8 cellular contexts compared by ENCODE assay signal in genomic region chr20:33663161-33664084, GRCh38. TPM values are rescaled to one million over a fixed set of nuclear protein-coding genes. Genes with fewer than 3 reads are reported as not detected.
A peak's percentile ranks its signal among the peaks of the same experiment; 100 is the strongest.
DNase-seq lines count a peak whose midpoint lies in the region; ATAC-seq, FAIRE-seq and TF ChIP-seq lines count a peak whose summit lies in the region.

No MANE protein-coding gene starts in this region.

- peaks cover 47% of the 10 kb centered on the region for H3K4me1 ChIP-seq in mononuclear cell (ENCODE audit: insufficient read depth, low read length)

- H3K4me3 ChIP-seq in AG04449 (ENCODE audit: low read depth, low read length) (peak overlapping the region; percentile 72), epithelial cell of esophagus (ENCODE audit: low read length) (peak overlapping the region; percentile 68), mononuclear cell (ENCODE audit: low read length) (peak overlapping the region; percentile 61)

- peak; percentile 51 for ATAC-seq in GM18909 (IDR thresholded peaks at IDR 0.05; ENCODE audit: poor library complexity, unreplicated experiment)

- H3K9me3 ChIP-seq in mononuclear cell (ENCODE audit: low read depth, low read length), result no peaks in the 10 kb centered on the region

- TF ChIP-seq CTCF in AG04449 (IDR thresholded peaks at IDR 0.05; ENCODE audit: insufficient read depth, low read length, missing control alignments), result no peak
- TF ChIP-seq CTCF in epithelial cell of esophagus (IDR thresholded peaks at IDR 0.05; ENCODE audit: insufficient read depth, low read depth, low read length, missing control alignments), result no peak

- CTCF ChIA-PET in AG04449 (lab: Yijun Ruan, JAX), result interaction anchor here (1.1 to 8.7 kb wide), 3 partner anchors 12 to 467 kb away, joined by 3 to 99 read pairs (median 12); no protein-coding TSS in a partner anchor

- peak; percentile 92 for FAIRE-seq in HTR-8/SVneo (lab: Jason Lieb, UNC)

- POLR2A ChIA-PET in AG04449 (lab: Yijun Ruan, JAX), result interaction anchor here (0.7 to 1.8 kb wide), 8 partner anchors 8 to 219 kb away, joined by 3 to 10 read pairs (median 4); no protein-coding TSS in a partner anchor

- DNase-seq in AG04449 (ENCODE audit: low read depth, low spot score) (no peak), HTR-8/SVneo (ENCODE audit: insufficient read length, low spot score) (peak; percentile 86), OCI-M1 (lab: John Stamatoyannopoulos, UW) (peak; percentile 87), activated T-cell treated with anti-CD3 and anti-CD28 coated beads for 24 hours (ENCODE audit: low read depth) (peak; percentile 77), epithelial cell of esophagus (ENCODE audit: low read depth) (peak; percentile 81)
- peak; percentile 57 to 66 for DNase-seq in stimulated activated CD8-positive, alpha-beta memory T cell treated with anti-CD3 and anti-CD28 coated beads, Interleukin-4, amount 100 ng/mL, for 1 hour (ENCODE audit: low read depth in 2 of 2, low spot score in 1 of 2)

- H3K27me3 ChIP-seq in mononuclear cell (ENCODE audit: insufficient read depth, low read length), result no peaks in the 10 kb centered on the region

RNA-seq across cellular contexts. Expression of gene C20orf144, which starts 1.3 kb away (rescaled TPM):
- total RNA-seq in mononuclear cell, result 0.21 TPM

RNA-seq across cellular contexts. Expression of gene ACTL10, which starts 3.3 kb away (rescaled TPM):
- total RNA-seq in mononuclear cell, result 0.42 TPM

RNA-seq across cellular contexts. Expression of gene NECAB3, which starts 10.8 kb away (rescaled TPM):
- total RNA-seq in mononuclear cell, result 4.6 TPM

RNA-seq across cellular contexts. Expression of gene E2F1, which starts 22.8 kb away (rescaled TPM):
- 2.0 TPM for total RNA-seq in mononuclear cell

RNA-seq across cellular contexts. Expression of gene PXMP4, which starts 56.7 kb away (rescaled TPM):
- 2.4 TPM for total RNA-seq in mononuclear cell
